In genomic region chr13:33723365-33723764, GRCh38 we compare ENCODE assay signal across 9 cellular contexts.
DNase-seq lines count a peak whose midpoint lies in the region; ATAC-seq and TF ChIP-seq lines count a peak whose summit lies in the region.
"Had no signal": no experiment of that assay in that cellular context is flagged by ENCODE, and none has a peak within 500 bp of the region (broad histone marks: within the 10 kb centered on the region; RNA-seq: fewer than 3 reads in every experiment).

No MANE protein-coding gene starts in this region.

- H3K27ac Mint-ChIP-seq in Caco-2 (ENCODE audit: unreplicated experiment): peak overlapping the region; percentile 59

- TF ChIP-seq CTCF in Caco-2 (IDR thresholded peaks at IDR 0.05; ENCODE audit: insufficient read depth in 1 of 2, low read depth in 1 of 2, low read length in 1 of 2, severe bottlenecking in 1 of 2, unreplicated experiment in 1 of 2) (no peak), ascending aorta (IDR thresholded peaks at IDR 0.05) (no peak)

- H3K4me1 ChIP-seq in Caco-2 (peaks cover 10% of the 10 kb centered on the region), ascending aorta (peaks cover 10 to 11% of the 10 kb centered on the region in 2 donors), mesenchymal stem cell (ENCODE audit: control insufficient read depth, insufficient read depth, low read depth, low read length) (peaks cover under 1% of the 10 kb centered on the region)

- H3K36me3 ChIP-seq in Caco-2 (ENCODE audit: control insufficient read depth, insufficient read depth, low read length): no peaks in the 10 kb centered on the region
- no peaks in the 10 kb centered on the region for H3K36me3 ChIP-seq in ascending aorta
- H3K36me3 ChIP-seq in mesenchymal stem cell (ENCODE audit: control insufficient read depth in 1 of 2, insufficient read depth in 2 of 2, low read depth in 1 of 2, low read length in 2 of 2): no peaks in the 10 kb centered on the region
- no peaks in the 10 kb centered on the region for H3K36me3 ChIP-seq in H7 (replicated peaks; ENCODE audit: control insufficient read depth, insufficient read depth, low read length)

- POLR2A ChIA-PET in Caco-2 (lab: Charles Lee): no interaction called here

- H3K27me3 ChIP-seq in Caco-2 (replicated peaks; ENCODE audit: control insufficient read depth, insufficient read depth, low read length): no peaks in the 10 kb centered on the region
- H3K27me3 ChIP-seq in ascending aorta: no peaks in the 10 kb centered on the region
- no peaks in the 10 kb centered on the region for H3K27me3 ChIP-seq in mesenchymal stem cell (ENCODE audit: control insufficient read depth in 1 of 2, insufficient read depth in 1 of 2, low read length in 2 of 2)
- H3K27me3 ChIP-seq in H7 (ENCODE audit: control insufficient read depth, insufficient read depth, low read length): no peaks in the 10 kb centered on the region

- no peak overlapping the region for H2BK120ac ChIP-seq in mesenchymal stem cell (ENCODE audit: low read depth, low read length)

- H2AFZ ChIP-seq in mesenchymal stem cell (ENCODE audit: low read depth, low read length): no peak overlapping the region

- H2BK12ac ChIP-seq in mesenchymal stem cell (ENCODE audit: low read length in 2 of 2): no peak overlapping the region

- no peak overlapping the region for H2BK5ac ChIP-seq in mesenchymal stem cell (ENCODE audit: low read depth, low read length, poor library complexity, severe bottlenecking)

- intact Hi-C loops in Caco-2 (cut with micrococcal nuclease; ENCODE audit: unreplicated experiment): loop anchor here (1.0 to 10.0 kb wide), 4 partner anchors 89 to 279 kb away; no protein-coding TSS in a partner anchor
- intact Hi-C loops in ascending aorta (cut with DNase I): loop anchor here (2.0 to 5.0 kb wide), 3 partner anchors 181 to 1136 kb away; partner anchors contain the start of gene PDS5B

- no peak overlapping the region for H3K14ac ChIP-seq in mesenchymal stem cell (ENCODE audit: low read length in 2 of 2)

- no peak overlapping the region for H4K8ac ChIP-seq in mesenchymal stem cell (ENCODE audit: low read length)

- no peak overlapping the region for H3K4me2 ChIP-seq in mesenchymal stem cell (ENCODE audit: low read length, poor library complexity, severe bottlenecking)

- no TSS peak for BruUV-seq in Caco-2 (replicated peaks; lab: Mats Ljungman, UMichigan)

- ATAC-seq in HG03571 (IDR thresholded peaks at IDR 0.05; ENCODE audit: unreplicated experiment) (peak; percentile 7), GM19463 (IDR thresholded peaks at IDR 0.05; ENCODE audit: unreplicated experiment) (no peak)

- peaks cover 5% of the 10 kb centered on the region for H3K9me3 Mint-ChIP-seq in Caco-2 (ENCODE audit: unreplicated experiment)
- H3K9me3 Mint-ChIP-seq: naive thymus-derived CD8-positive, alpha-beta T cell had no signal

- H3K23ac ChIP-seq in mesenchymal stem cell (ENCODE audit: low read length in 2 of 2): no peak overlapping the region

- H2BK15ac ChIP-seq in mesenchymal stem cell (ENCODE audit: low read depth, poor library complexity, severe bottlenecking): no peak overlapping the region

- peaks cover 8% of the 10 kb centered on the region for H3K4me1 Mint-ChIP-seq in Caco-2 (ENCODE audit: low read depth, unreplicated experiment)

- no peaks in the 10 kb centered on the region for H3K79me1 ChIP-seq in mesenchymal stem cell (replicated peaks; ENCODE audit: low read length, poor library complexity, severe bottlenecking)

- H3K9me3 ChIP-seq in Caco-2 (no peaks in the 10 kb centered on the region), ascending aorta (no peaks in the 10 kb centered on the region), mesenchymal stem cell (ENCODE audit: control insufficient read depth, low read length) (no peaks in the 10 kb centered on the region)

- H2AK5ac ChIP-seq in mesenchymal stem cell (ENCODE audit: low read length, severe bottlenecking): peak overlapping the region; percentile 9

- H4K91ac ChIP-seq in mesenchymal stem cell (ENCODE audit: low read length): no peak overlapping the region

- no peak overlapping the region for H3K4me3 Mint-ChIP-seq in Caco-2 (ENCODE audit: unreplicated experiment)
- H3K4me3 Mint-ChIP-seq: naive thymus-derived CD8-positive, alpha-beta T cell had no signal

- no peak overlapping the region for H3K4me3 ChIP-seq in Caco-2 (ENCODE audit: low read depth, low read length)
- H3K4me3 ChIP-seq in ascending aorta: no peak overlapping the region
- no peak overlapping the region for H3K4me3 ChIP-seq in mesenchymal stem cell (ENCODE audit: insufficient read depth in 1 of 2, low read depth in 1 of 2, low read length in 2 of 2)
- H3K4me3 ChIP-seq in H7 (ENCODE audit: insufficient read depth, low read depth, low read length): no peak overlapping the region

- no peak for DNase-seq in Caco-2
- no peak for DNase-seq in ascending aorta (ENCODE audit: low spot score in 2 of 2)
- DNase-seq in mesenchymal stem cell: peak; percentile 33
- DNase-seq in H7: no peak
- no peak for DNase-seq in GM19238 (ENCODE audit: insufficient read length, low spot score)
- DNase-seq in nucleus accumbens (lab: John Stamatoyannopoulos, UW): no peak

- H3K27ac ChIP-seq in ascending aorta: peak overlapping the region; percentile 61 to 64
- H3K27ac ChIP-seq in mesenchymal stem cell (ENCODE audit: low read length, poor library complexity, severe bottlenecking): no peak overlapping the region

- H3K27me3 Mint-ChIP-seq in Caco-2 (ENCODE audit: insufficient read depth, unreplicated experiment): no peaks in the 10 kb centered on the region
- H3K27me3 Mint-ChIP-seq: naive thymus-derived CD8-positive, alpha-beta T cell had no signal

- H3K18ac ChIP-seq in mesenchymal stem cell (ENCODE audit: low read depth in 1 of 2, low read length in 2 of 2): no peak overlapping the region

- CTCF ChIA-PET in Caco-2 (lab: Charles Lee): interaction anchor here (1.3 to 1.7 kb wide), 3 partner anchors 80 to 180 kb away, joined by 4 to 11 read pairs (median 9); no protein-coding TSS in a partner anchor

- peak overlapping the region; percentile 79 for H3K9ac ChIP-seq in mesenchymal stem cell (ENCODE audit: low read length)

- peak overlapping the region in 1 of 2 experiments; percentile 75 for H3K4ac ChIP-seq in mesenchymal stem cell (ENCODE audit: low read depth in 1 of 2, low read length in 2 of 2)

- H3K36me3 Mint-ChIP-seq in Caco-2 (ENCODE audit: insufficient read depth, unreplicated experiment): no peaks in the 10 kb centered on the region
- H3K36me3 Mint-ChIP-seq: naive thymus-derived CD8-positive, alpha-beta T cell had no signal
